ENCODE assay signal across 8 cellular contexts in the genomic region with DNA sequence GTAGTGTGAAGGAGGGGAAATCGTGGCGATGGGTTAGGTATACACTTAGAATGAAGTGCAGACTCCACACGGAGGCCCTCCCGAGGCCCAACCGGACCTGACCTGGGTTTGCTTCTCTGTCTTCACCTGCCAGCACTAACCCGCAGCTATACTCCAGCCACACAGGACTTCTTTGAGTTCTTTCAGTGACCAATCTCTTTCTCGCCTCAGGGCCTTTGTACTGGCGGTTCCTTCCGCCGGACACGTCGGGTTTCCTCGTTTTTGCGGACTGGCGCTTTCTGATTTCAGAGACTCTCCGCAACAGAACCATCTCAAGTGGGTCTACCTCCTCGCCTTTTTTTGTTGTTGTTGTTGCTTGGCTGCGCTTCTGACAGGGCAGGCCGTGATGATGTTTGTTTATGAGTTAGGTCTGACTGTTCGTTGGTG. TPM values are rescaled to one million over a fixed set of nuclear protein-coding genes. Genes with fewer than 3 reads are reported as not detected.
DNase-seq lines count a peak whose midpoint lies in the region; ATAC-seq and TF ChIP-seq lines count a peak whose summit lies in the region.

A gene with protein sequence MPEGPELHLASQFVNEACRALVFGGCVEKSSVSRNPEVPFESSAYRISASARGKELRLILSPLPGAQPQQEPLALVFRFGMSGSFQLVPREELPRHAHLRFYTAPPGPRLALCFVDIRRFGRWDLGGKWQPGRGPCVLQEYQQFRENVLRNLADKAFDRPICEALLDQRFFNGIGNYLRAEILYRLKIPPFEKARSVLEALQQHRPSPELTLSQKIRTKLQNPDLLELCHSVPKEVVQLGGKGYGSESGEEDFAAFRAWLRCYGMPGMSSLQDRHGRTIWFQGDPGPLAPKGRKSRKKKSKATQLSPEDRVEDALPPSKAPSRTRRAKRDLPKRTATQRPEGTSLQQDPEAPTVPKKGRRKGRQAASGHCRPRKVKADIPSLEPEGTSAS (plus strand): TSS at position 244 of the 426 bp plus-strand sequence. CDS start 1,867 bp downstream, outside the sequence.

- POLR2A ChIA-PET in T-cell (lab: Charles Lee), result no interaction called here

- H3K4me3 ChIP-seq in fibroblast of pulmonary artery (replicated peaks; ENCODE audit: low read depth, low read length), result peak within 1 kb of the TSS; percentile 79

- peaks cover 7% of the 10 kb centered on the region for H3K36me3 Mint-ChIP-seq in T-cell

- no peaks in the 10 kb centered on the region for H3K27me3 Mint-ChIP-seq in T-cell

- peaks cover 5 to 12% (median 7%) of the 10 kb centered on the region in 3 donors for H3K9me3 Mint-ChIP-seq in T-cell

- peaks cover 30 to 40% (median 31%) of the 10 kb centered on the region in 3 donors for H3K4me1 Mint-ChIP-seq in T-cell

- DNase-seq in T-cell, result no peak
- no peak for DNase-seq in fibroblast of pulmonary artery (ENCODE audit: low read depth)
- DNase-seq in occipital lobe (lab: John Stamatoyannopoulos, UW), result no peak
- DNase-seq in SKM-1 treated with dmso at 0.1 percent for 144 hours (lab: John Stamatoyannopoulos, UW; ENCODE audit: unreplicated experiment), result no peak
- DNase-seq in SIG-M5 treated with dmso at 0.1 percent for 504 hours (lab: John Stamatoyannopoulos, UW; ENCODE audit: unreplicated experiment), result no peak

- CTCF ChIA-PET in T-cell (lab: Charles Lee), result interaction anchor here in 1 of 2 donors (2.4 kb wide), 1 partner anchor 21 kb away, joined by 9 read pairs; the partner anchor contains the start of gene MAN2C1

- peak within 1 kb of the TSS; percentile 76 to 86 for H3K27ac Mint-ChIP-seq in T-cell

- no peak for TF ChIP-seq CTCF in fibroblast of pulmonary artery (IDR thresholded peaks at IDR 0.05; ENCODE audit: low read length, missing control alignments)

- H3K4me3 Mint-ChIP-seq in T-cell, result peak within 1 kb of the TSS; percentile 78 to 90 (median 85)

- peak; percentile 9 for ATAC-seq in GM18909 (IDR thresholded peaks at IDR 0.05; ENCODE audit: poor library complexity, unreplicated experiment)
- no peak for ATAC-seq in T-cell (replicated peaks in 1 of 4)
- ATAC-seq in HG03108 (IDR thresholded peaks at IDR 0.05; ENCODE audit: unreplicated experiment), result no peak
- ATAC-seq in HG03460 (IDR thresholded peaks at IDR 0.05; ENCODE audit: unreplicated experiment), result no peak

RNA-seq across cellular contexts. Expression of the gene that starts here (rescaled TPM):
- total RNA-seq in T-cell (10 to 100 TPM; 11.9 to 35.0 (median 15.1) TPM), occipital lobe (26.2 TPM)
